20 cellular contexts compared by ENCODE assay signal in genomic region chr10:125799446-125799845, GRCh38. TPM values are rescaled to one million over a fixed set of nuclear protein-coding genes. Genes with fewer than 3 reads are reported as not detected.
DNase-seq lines count a peak whose midpoint lies in the region; ATAC-seq, FAIRE-seq and TF ChIP-seq lines count a peak whose summit lies in the region.
"Had no signal": no experiment of that assay in that cellular context is flagged by ENCODE, and none has a peak within 500 bp of the region (broad histone marks: within the 10 kb centered on the region; RNA-seq: fewer than 3 reads in every experiment).

No MANE protein-coding gene starts in this region.

- no peak overlapping the region for H2BK15ac ChIP-seq in neuronal stem cell (ENCODE audit: low read length)

- intact Hi-C loops in K562 (cut with micrococcal nuclease) = no loop called here
- intact Hi-C loops in mucosa of descending colon (cut with DNase I, micrococcal nuclease) = no loop called here

- no peaks in the 10 kb centered on the region for H3K79me1 ChIP-seq in neuronal stem cell (ENCODE audit: low read depth, low read length)

- H3K4me3 ChIP-seq in BLaER1 treated with 17β-estradiol and CSF1 and Interleukin-3, amounts not matched to agents 10 nM and 100 nM = no peak overlapping the region
- no peak overlapping the region for H3K4me3 ChIP-seq in K562
- H3K4me3 ChIP-seq in neuronal stem cell (ENCODE audit: low read length in 2 of 2) = no peak overlapping the region
- H3K4me3 ChIP-seq in mucosa of descending colon = no peak overlapping the region
- no peak overlapping the region for H3K4me3 ChIP-seq in WERI-Rb-1 (ENCODE audit: low read depth, low read length)
- H3K4me3 ChIP-seq: HAP-1 had no signal

- WGBS in K562 (ENCODE audit: insufficient coverage, low coverage, missing lambda C conversion rate) = 13% methylated on average over 4 of the region's 4 CpGs
- no CpG with 5 or more reads among the region's 4 CpGs for WGBS in neuronal stem cell (ENCODE audit: extremely low coverage in 2 of 2, insufficient read length in 2 of 2, insufficient replicate concordance in 1 of 2), 2 donors

- no peak overlapping the region for H2BK120ac ChIP-seq in neuronal stem cell (ENCODE audit: low read depth, low read length)

- H3K18ac ChIP-seq in neuronal stem cell (ENCODE audit: low read length) = no peak overlapping the region

- FAIRE-seq in K562 (lab: Jason Lieb, UNC) = peak; percentile 66
- FAIRE-seq: GM12892, GM19239 had no signal

- TF ChIP-seq EP300 in K562 (IDR thresholded peaks at IDR 0.05; ENCODE audit: low read length) = no peak

- no peaks in the 10 kb centered on the region for H3K79me2 ChIP-seq in K562 (ENCODE audit: control insufficient read depth, insufficient read depth, low read length)

- H3K9ac ChIP-seq in BLaER1 treated with 17β-estradiol and CSF1 and Interleukin-3, amounts not matched to agents 10 nM and 100 nM = peak overlapping the region in 1 of 11 experiments; percentile 10; a peak in 1 of 22 replicates
- H3K9ac ChIP-seq in K562 (ENCODE audit: insufficient read depth in 1 of 2, low read depth in 2 of 2, low read length in 2 of 2) (no peak overlapping the region), neuronal stem cell (ENCODE audit: low read depth, low read length, poor library complexity) (no peak overlapping the region)

- no peak for TF ChIP-seq RAD21 in K562 (CRISPR knock-in tag; conservative IDR thresholded peaks at IDR 0.05 in 1 of 2, IDR thresholded peaks at IDR 0.05 in 1 of 2)

- peak overlapping the region; percentile 57 for H3K14ac ChIP-seq in neuronal stem cell (ENCODE audit: low read length)

- H3K36me3 ChIP-seq in BLaER1 treated with 17β-estradiol and CSF1 and Interleukin-3, amounts not matched to agents 10 nM and 100 nM = peaks cover 28 to 96% (median 69%) of the 10 kb centered on the region in 11 experiments
- H3K36me3 ChIP-seq in K562 (ENCODE audit: control insufficient read depth, insufficient read depth, low read length) (peaks cover 20% of the 10 kb centered on the region; the same call in 2 of the 3 replicates), neuronal stem cell (replicated peaks in 1 of 2; ENCODE audit: control insufficient read depth in 2 of 2, insufficient read depth in 2 of 2, low read length in 2 of 2) (peaks cover 7 to 30% of the 10 kb centered on the region in 2 donors), mucosa of descending colon (ENCODE audit: low read depth) (no peaks in the 10 kb centered on the region), WERI-Rb-1 (peaks cover under 1% of the 10 kb centered on the region; the same call in 1 of the 2 replicates)

- peaks cover 0 to 67% (median 51%) of the 10 kb centered on the region in 10 experiments; a peak in 17 of 20 replicates for H3K4me1 ChIP-seq in BLaER1 treated with 17β-estradiol and CSF1 and Interleukin-3, amounts not matched to agents 10 nM and 100 nM
- H3K4me1 ChIP-seq in K562 (replicated peaks in 1 of 2; ENCODE audit: control insufficient read depth in 2 of 2, insufficient read depth in 2 of 2, low read length in 2 of 2) (peaks cover 0 to 4% of the 10 kb centered on the region in 2 experiments; a peak in 2 of 5 replicates), neuronal stem cell (ENCODE audit: control insufficient read depth in 2 of 2, insufficient read depth in 1 of 2, low read depth in 1 of 2, low read length in 2 of 2) (no peaks in the 10 kb centered on the region), mucosa of descending colon (ENCODE audit: low read depth) (no peaks in the 10 kb centered on the region)
- H3K4me1 ChIP-seq: Caco-2, HAP-1 had no signal

- peak overlapping the region; percentile 40 for H3K23ac ChIP-seq in neuronal stem cell (ENCODE audit: low read depth, low read length, poor library complexity)

- CTCF ChIA-PET in K562 (lab: Yijun Ruan, JAX; ENCODE audit: low intra/inter-chr PET ratio) = no interaction called here

- no peak for TF ChIP-seq POLR2A in K562 (conservative IDR thresholded peaks at IDR 0.05)

- H3K27ac ChIP-seq in BLaER1 treated with 17β-estradiol and CSF1 and Interleukin-3, amounts not matched to agents 10 nM and 100 nM = no peak overlapping the region
- no peak overlapping the region; the same call in 2 of the 3 replicates for H3K27ac ChIP-seq in K562 (ENCODE audit: extremely low read depth, low read depth, low read length)
- no peak overlapping the region for H3K27ac ChIP-seq in neuronal stem cell (replicated peaks; ENCODE audit: low read length)
- H3K27ac ChIP-seq in WERI-Rb-1 = no peak overlapping the region
- H3K27ac ChIP-seq: C4-2B, HL-60 had no signal

- H3K9me1 ChIP-seq in K562 (ENCODE audit: control insufficient read depth, insufficient read depth, low read length) = no peaks in the 10 kb centered on the region

- in situ Hi-C loops in K562 (cut with MboI) = no loop called here

- H4K91ac ChIP-seq in neuronal stem cell (ENCODE audit: low read depth, low read length, poor library complexity) = no peak overlapping the region

- no peak overlapping the region for H2AK5ac ChIP-seq in neuronal stem cell (ENCODE audit: low read depth, low read length)

- peaks cover 0 to 27% (median 0%) of the 10 kb centered on the region in 11 experiments; a peak in 4 of 22 replicates for H4K20me1 ChIP-seq in BLaER1 treated with 17β-estradiol and CSF1 and Interleukin-3, amounts not matched to agents 10 nM and 100 nM
- H4K20me1 ChIP-seq in K562 (replicated peaks; ENCODE audit: control insufficient read depth, insufficient read depth, low read length) = no peaks in the 10 kb centered on the region; the same call in 1 of the 2 replicates

- no peak overlapping the region for H2BK12ac ChIP-seq in neuronal stem cell (ENCODE audit: low read length)

- peaks cover 0 to 14% (median 12%) of the 10 kb centered on the region in 11 experiments; a peak in 16 of 22 replicates for H3K9me3 ChIP-seq in BLaER1 treated with 17β-estradiol and CSF1 and Interleukin-3, amounts not matched to agents 10 nM and 100 nM (replicated peaks in 1 of 11)
- H3K9me3 ChIP-seq in K562 (replicated peaks; ENCODE audit: control insufficient read depth, insufficient read depth, low read depth, low read length) = no peaks in the 10 kb centered on the region
- no peaks in the 10 kb centered on the region for H3K9me3 ChIP-seq in neuronal stem cell (replicated peaks in 1 of 2; ENCODE audit: control insufficient read depth in 2 of 2, insufficient read depth in 1 of 2, low read depth in 1 of 2, low read length in 2 of 2)
- H3K9me3 ChIP-seq in mucosa of descending colon = no peaks in the 10 kb centered on the region
- no peaks in the 10 kb centered on the region for H3K9me3 ChIP-seq in WERI-Rb-1 (ENCODE audit: severe bottlenecking)
- H3K9me3 ChIP-seq: Caco-2, HAP-1 had no signal

- no peak for TF ChIP-seq CTCF in K562 (IDR thresholded peaks at IDR 0.05 in 2 of 3, conservative IDR thresholded peaks at IDR 0.05 in 1 of 3; ENCODE audit: insufficient read depth in 2 of 3, low read depth in 1 of 3, low read length in 3 of 3)
- TF ChIP-seq CTCF in mucosa of descending colon (IDR thresholded peaks at IDR 0.05) = no peak
- no peak for TF ChIP-seq CTCF in WERI-Rb-1 (IDR thresholded peaks at IDR 0.05; ENCODE audit: low read depth, low read length)

- no peak overlapping the region for H2BK5ac ChIP-seq in neuronal stem cell (ENCODE audit: low read length)

- peak; percentile 69 for ATAC-seq in K562
- no peak for ATAC-seq in mucosa of descending colon
- ATAC-seq: CD8-positive, alpha-beta T cell had no signal

- peak overlapping the region in 7 of 11 experiments; percentile 27 to 56 (median 46); a peak in 14 of 22 replicates for H3K4me2 ChIP-seq in BLaER1 treated with 17β-estradiol and CSF1 and Interleukin-3, amounts not matched to agents 10 nM and 100 nM
- H3K4me2 ChIP-seq in K562 (ENCODE audit: insufficient read depth, low read length) (no peak overlapping the region), neuronal stem cell (ENCODE audit: insufficient read depth, low read length, poor library complexity, severe bottlenecking) (no peak overlapping the region)

- H3K27me3 ChIP-seq in BLaER1 treated with 17β-estradiol and CSF1 and Interleukin-3, amounts not matched to agents 10 nM and 100 nM = no peaks in the 10 kb centered on the region
- H3K27me3 ChIP-seq in K562 (ENCODE audit: control insufficient read depth in 2 of 2, insufficient read depth in 2 of 2, low read length in 2 of 2) (no peaks in the 10 kb centered on the region), neuronal stem cell (ENCODE audit: control insufficient read depth in 3 of 3, insufficient read depth in 3 of 3, low read depth in 1 of 3, low read length in 3 of 3) (no peaks in the 10 kb centered on the region), WERI-Rb-1 (ENCODE audit: insufficient read depth, low read depth, severe bottlenecking) (no peaks in the 10 kb centered on the region)

- H2AFZ ChIP-seq in K562 (ENCODE audit: low read depth, low read length) = no peak overlapping the region
- H2AFZ ChIP-seq in neuronal stem cell (ENCODE audit: low read length) = no peak overlapping the region

- H4K8ac ChIP-seq in neuronal stem cell (ENCODE audit: low read depth, low read length) = no peak overlapping the region

- BruUV-seq in K562 (replicated peaks; lab: Mats Ljungman, UMichigan) = no TSS peak

- H3K4ac ChIP-seq in neuronal stem cell (ENCODE audit: low read length) = no peak overlapping the region

- POLR2A ChIA-PET in K562 (lab: Yijun Ruan, JAX) = interaction anchor here (2.5 kb wide), 1 partner anchor 11 kb away, joined by 9 read pairs; no protein-coding TSS in a partner anchor

- DNase-seq in OCI-M1 (lab: John Stamatoyannopoulos, UW) = peak; percentile 13
- DNase-seq in K562 (ENCODE audit: extremely low read depth in 1 of 4, low spot score in 3 of 4) = peak; percentile 15 to 54 (median 27)
- no peak for DNase-seq in neuronal stem cell (ENCODE audit: low spot score)
- DNase-seq in NCI-H2196 treated with DMSO at 0.1 percent for 48 hours (lab: John Stamatoyannopoulos, UW; ENCODE audit: unreplicated experiment) = no peak
- DNase-seq in mucosa of descending colon = no peak
- DNase-seq in WERI-Rb-1 = no peak
- no peak for DNase-seq in occipital lobe (lab: John Stamatoyannopoulos, UW)
- DNase-seq: ACHN; Caco-2; CD8-positive, alpha-beta T cell; DND-41; GDM1; GOT3 had no signal

RNA-seq across cellular contexts. Expression of gene UROS, which starts 23.6 kb away (rescaled TPM):
- total RNA-seq in K562 (2011; cell fraction: chromatin; rRNA removed; ENCODE audit: low replicate concordance) = 96.8 and 104 TPM in 2 replicates
- total RNA-seq in K562 (2011; cell fraction: nucleolus; rRNA removed) = 51.7 and 55.7 TPM in 2 replicates
- total RNA-seq in K562 (2011; cell fraction: nucleoplasm; rRNA removed) = 66.6 and 87.0 TPM in 2 replicates
- 31.3 and 32.3 TPM in 2 replicates for total RNA-seq in K562 (2014; rRNA removed)
- 34.6 and 38.2 TPM in 2 replicates for total RNA-seq in K562 (2014; rRNA removed; fragmentation: Illumina TruSeq; extraction: Trizol)
- 21.5 and 22.2 TPM in 2 replicates for total RNA-seq in K562 (2015; rRNA removed; fragmentation: Illumina TruSeq; extraction: Trizol)
- 31.9 and 32.8 TPM in 2 replicates for total RNA-seq in K562 (2021)
- 28.8 and 39.1 TPM in 2 replicates for polyA plus RNA-seq in K562 (2011; rRNA removed)
- polyA plus RNA-seq in K562 (2011; cell fraction: cytosol; rRNA removed) = 23.8 and 43.0 TPM in 2 replicates
- 40.2 and 71.6 TPM in 2 replicates for polyA plus RNA-seq in K562 (2011; cell fraction: nucleus; rRNA removed)
- 19.8 and 25.4 TPM in 2 replicates for polyA plus RNA-seq in K562 (2012)
- 32.1 and 34.6 TPM in 2 replicates for polyA plus RNA-seq in K562 (2014; fragmentation: Illumina TruSeq; extraction: Trizol)
- polyA plus RNA-seq in K562 (2014; fragmentation: Nextera tagmentation; extraction: Ambion mirVana) = 1 to 10 TPM; 6.4 to 9.6 TPM
- 32.8 and 34.5 TPM in 2 replicates for polyA plus RNA-seq in K562 (2014; rRNA removed)
- 27.2 and 36.0 TPM in 2 replicates for polyA minus RNA-seq in K562 (2011; rRNA and poly(A)+ RNA removed)
- polyA minus RNA-seq in K562 (2011; cell fraction: cytosol; rRNA and poly(A)+ RNA removed) = 12.6 and 14.4 TPM in 2 replicates
- polyA minus RNA-seq in K562 (2011; cell fraction: nucleus; rRNA and poly(A)+ RNA removed) = 29.9 and 31.3 TPM in 2 replicates
- 55.7 TPM for polyA plus RNA-seq in neuronal stem cell (2013, experiment 1 of 2)
- 54.9 TPM for polyA plus RNA-seq in neuronal stem cell (2013, experiment 2 of 2)
- 10 to 100 TPM; 23.9 to 30.9 (median 27.5) TPM for total RNA-seq in mucosa of descending colon
- 44.8 TPM for total RNA-seq in occipital lobe

RNA-seq across cellular contexts. Expression of gene MMP21, which starts 23.8 kb away (rescaled TPM):
- total RNA-seq in K562 (2011; cell fraction: chromatin; rRNA removed; ENCODE audit: low replicate concordance) = not detected in 2 replicates
- not detected in 2 replicates for total RNA-seq in K562 (2011; cell fraction: nucleolus; rRNA removed)
- total RNA-seq in K562 (2011; cell fraction: nucleoplasm; rRNA removed) = not detected in 2 replicates
- not detected in 2 replicates for total RNA-seq in K562 (2014; rRNA removed)
- total RNA-seq in K562 (2014; rRNA removed; fragmentation: Illumina TruSeq; extraction: Trizol) = not detected in 2 replicates
- not detected in 2 replicates for total RNA-seq in K562 (2015; rRNA removed; fragmentation: Illumina TruSeq; extraction: Trizol)
- not detected in 2 replicates for total RNA-seq in K562 (2021)
- polyA plus RNA-seq in K562 (2011; rRNA removed) = not detected in 2 replicates
- polyA plus RNA-seq in K562 (2011; cell fraction: cytosol; rRNA removed) = not detected in 2 replicates
- not detected in 2 replicates for polyA plus RNA-seq in K562 (2011; cell fraction: nucleus; rRNA removed)
- polyA plus RNA-seq in K562 (2012) = not detected in 2 replicates
- not detected in 2 replicates for polyA plus RNA-seq in K562 (2014; fragmentation: Illumina TruSeq; extraction: Trizol)
- not detected for polyA plus RNA-seq in K562 (2014; fragmentation: Nextera tagmentation; extraction: Ambion mirVana)
- polyA plus RNA-seq in K562 (2014; rRNA removed) = not detected in 2 replicates
- not detected in 2 replicates for polyA minus RNA-seq in K562 (2011; rRNA and poly(A)+ RNA removed)
- polyA minus RNA-seq in K562 (2011; cell fraction: cytosol; rRNA and poly(A)+ RNA removed) = not detected in 2 replicates
- not detected in 2 replicates for polyA minus RNA-seq in K562 (2011; cell fraction: nucleus; rRNA and poly(A)+ RNA removed)
- polyA plus RNA-seq in neuronal stem cell (2013, experiment 1 of 2) = not detected
- polyA plus RNA-seq in neuronal stem cell (2013, experiment 2 of 2) = 0.03 TPM
- total RNA-seq in mucosa of descending colon = under 1 TPM in 2 of 3 donors, not detected in 1; 0.14 to 0.28 TPM
- total RNA-seq in occipital lobe = not detected
- total RNA-seq: A172, Caco-2 had no signal

RNA-seq across cellular contexts. Expression of gene BCCIP, which starts 23.9 kb away (rescaled TPM):
- 25.5 and 70.4 TPM in 2 replicates for total RNA-seq in K562 (2011; cell fraction: chromatin; rRNA removed; ENCODE audit: low replicate concordance)
- total RNA-seq in K562 (2011; cell fraction: nucleolus; rRNA removed) = 19.0 and 19.3 TPM in 2 replicates
- total RNA-seq in K562 (2011; cell fraction: nucleoplasm; rRNA removed) = 39.4 and 41.1 TPM in 2 replicates
- total RNA-seq in K562 (2014; rRNA removed) (95.1 and 113 TPM in 2 replicates), K562 (2014; rRNA removed; fragmentation: Illumina TruSeq; extraction: Trizol) (163 and 182 TPM in 2 replicates), K562 (2015; rRNA removed; fragmentation: Illumina TruSeq; extraction: Trizol) (126 and 145 TPM in 2 replicates), K562 (2021) (118 TPM in 2 replicates), mucosa of descending colon (10 to 100 TPM; 30.7 to 48.2 (median 41.1) TPM), occipital lobe (33.8 TPM)
- polyA plus RNA-seq in K562 (2011; rRNA removed) (84.5 and 134 TPM in 2 replicates), K562 (2014; fragmentation: Illumina TruSeq; extraction: Trizol) (151 and 183 TPM in 2 replicates), K562 (2014; fragmentation: Nextera tagmentation; extraction: Ambion mirVana) (100 to 1,000 TPM; 169 to 204 TPM), K562 (2014; rRNA removed) (146 and 176 TPM in 2 replicates)
- 15.5 and 31.5 TPM in 2 replicates for polyA plus RNA-seq in K562 (2011; cell fraction: cytosol; rRNA removed)
- 21.5 and 29.9 TPM in 2 replicates for polyA plus RNA-seq in K562 (2011; cell fraction: nucleus; rRNA removed)
- 47.4 and 103 TPM in 2 replicates for polyA plus RNA-seq in K562 (2012)
- 76.7 and 84.5 TPM in 2 replicates for polyA minus RNA-seq in K562 (2011; rRNA and poly(A)+ RNA removed)
- polyA minus RNA-seq in K562 (2011; cell fraction: cytosol; rRNA and poly(A)+ RNA removed) = 21.6 and 32.6 TPM in 2 replicates
- polyA minus RNA-seq in K562 (2011; cell fraction: nucleus; rRNA and poly(A)+ RNA removed) = 28.8 and 53.0 TPM in 2 replicates
- 82.2 TPM for polyA plus RNA-seq in neuronal stem cell (2013, experiment 1 of 2)
- polyA plus RNA-seq in neuronal stem cell (2013, experiment 2 of 2) = 82.6 TPM

Comparison
In these comparisons a context has a peak if more than half of its experiments do, and no peak if none do; other contexts are left out.
1. H3K4me2 ChIP-seq: peak in BLaER1 treated with 17β-estradiol and CSF1 and Interleukin-3, amounts not matched to agents 10 nM and 100 nM (7 of 11); none in K562 (single experiment) and neuronal stem cell (single experiment).
2. DNase-seq: peak in OCI-M1 (single experiment) and K562 (4 of 4); none in neuronal stem cell (single experiment), NCI-H2196 treated with DMSO at 0.1 percent for 48 hours (single experiment), mucosa of descending colon (0 of 3), WERI-Rb-1 (single experiment) and occipital lobe (single experiment).